11 cellular contexts compared by ENCODE assay signal in genomic region chr17:79398441-79398840, GRCh38.
"Had no signal": no experiment of that assay in that cellular context is flagged by ENCODE, and none has a peak within 500 bp of the region (broad histone marks: within the 10 kb centered on the region; RNA-seq: fewer than 3 reads in every experiment).

No MANE protein-coding gene starts in this region.

- H2AFZ ChIP-seq: GM23338 had no signal

- H3K4me2 ChIP-seq: GM23338 had no signal

- FAIRE-seq: H1, H54, HepG2, K562 had no signal

- H3K27ac ChIP-seq: HL-60 had no signal

- DNase-seq: H9, HCEC 1CT, HFFc6, IMR-90, KG1 had no signal

- H3K4me3 ChIP-seq: GM23338, K562 had no signal

- ATAC-seq: GM23338, HepG2, K562 had no signal
